Comparison of ENCODE assay signal across 13 cellular contexts in genomic region chr12:64147860-64148259, GRCh38.
"Had no signal": no experiment of that assay in that cellular context is flagged by ENCODE, and none has a peak within 500 bp of the region (broad histone marks: within the 10 kb centered on the region; RNA-seq: fewer than 3 reads in every experiment).

No MANE protein-coding gene starts in this region.

- DNase-seq: activated CD4-positive, alpha-beta memory T cell treated with anti-CD3 and anti-CD28 coated beads, Interleukin-2, amount 10 ng/mL, durations not matched to agents 7 days and 5 days; activated gamma-delta T cell; activated T-cell treated with anti-CD3 and anti-CD28 coated beads, Interleukin-2, amount 50 U/mL, for 48 hours; central memory CD4-positive, alpha-beta T cell; cortex of kidney; effector memory CD8-positive, alpha-beta T cell; hippocampal formation; left cardiac atrium; naive thymus-derived CD8-positive, alpha-beta T cell; psoas muscle; spleen; stimulated activated CD4-positive, alpha-beta T cell treated with anti-CD3 and anti-CD28 coated beads, Interleukin-2, amount 100 ng/mL, for 24 hours; stimulated activated naive CD4-positive, alpha-beta T cell had no signal
